Comparison of ENCODE assay signal across 8 cellular contexts in genomic region chr19:24086974-24087595, GRCh38. TPM values are rescaled to one million over a fixed set of nuclear protein-coding genes. Genes with fewer than 3 reads are reported as not detected.
DNase-seq lines count a peak whose midpoint lies in the region; ATAC-seq and TF ChIP-seq lines count a peak whose summit lies in the region.

Gene ZNF254 (plus strand): TSS chr19:24087187. CDS start chr19:24087308, 121 bp downstream.

- H3K4me1 ChIP-seq in adrenal gland (replicated peaks in 1 of 2) (peaks cover 0 to 13% of the 10 kb centered on the region in 2 donors), heart right ventricle (peaks cover 5 to 24% (median 16%) of the 10 kb centered on the region in 9 donors), transverse colon (peaks cover 0 to 11% (median 8%) of the 10 kb centered on the region in 4 donors)

- WGBS in adrenal gland, 4 donors, result 0% methylated on average over 2 to 23 of the region's 23 CpGs
- 0 to 1% methylated on average over 23 of the region's 23 CpGs for WGBS in heart right ventricle, 2 donors
- WGBS in transverse colon (ENCODE audit: low coverage in 1 of 2), 2 donors, result 6 to 17% methylated on average over 1 to 21 of the region's 23 CpGs

- peak within 1 kb of the TSS; percentile 54 to 85 (median 71) for H3K4me3 ChIP-seq in adrenal gland
- H3K4me3 ChIP-seq in heart right ventricle, result peak within 1 kb of the TSS; percentile 55 to 92 (median 72)
- H3K4me3 ChIP-seq in transverse colon, result peak within 1 kb of the TSS; percentile 47 to 78 (median 64)

- TF ChIP-seq CTCF in adrenal gland (IDR thresholded peaks at IDR 0.05), result peak in 1 of 6 experiments; percentile 19
- TF ChIP-seq CTCF in heart right ventricle (IDR thresholded peaks at IDR 0.05), result no peak
- peak in 2 of 5 experiments; percentile 12 to 16 for TF ChIP-seq CTCF in transverse colon (IDR thresholded peaks at IDR 0.05)

- no peaks in the 10 kb centered on the region for H3K27me3 ChIP-seq in adrenal gland
- H3K27me3 ChIP-seq in heart right ventricle, result no peaks in the 10 kb centered on the region
- H3K27me3 ChIP-seq in transverse colon, result no peaks in the 10 kb centered on the region

- H3K9me3 ChIP-seq in adrenal gland (replicated peaks in 1 of 3), result no peaks in the 10 kb centered on the region
- H3K9me3 ChIP-seq in heart right ventricle, result peaks cover 0 to 6% (median 0%) of the 10 kb centered on the region in 11 donors
- H3K9me3 ChIP-seq in transverse colon, result no peaks in the 10 kb centered on the region

- TF ChIP-seq POLR2A in adrenal gland (IDR thresholded peaks at IDR 0.05) (peak; percentile 85 to 91), transverse colon (IDR thresholded peaks at IDR 0.05) (peak; percentile 87)

- TF ChIP-seq EP300 in transverse colon (IDR thresholded peaks at IDR 0.05; ENCODE audit: low read depth), result no peak

- H3K36me3 ChIP-seq in adrenal gland (replicated peaks in 1 of 2), result no peaks in the 10 kb centered on the region
- peaks cover 0 to 8% (median 0%) of the 10 kb centered on the region in 9 donors for H3K36me3 ChIP-seq in heart right ventricle
- H3K36me3 ChIP-seq in transverse colon, result peaks cover 0 to 4% (median 1%) of the 10 kb centered on the region in 4 donors

- ATAC-seq in GM21528 (IDR thresholded peaks at IDR 0.05; ENCODE audit: low FRiP score, unreplicated experiment) (peak; percentile 99), heart right ventricle (peak; percentile 98 to 100 (median 100))

- intact Hi-C loops in adrenal gland (cut with DNase I) (no loop called here), heart right ventricle (cut with DNase I) (loop anchor here in 2 of 10 donors (5.0 to 10.0 kb wide), 2 partner anchors 55 to 692 kb away; partner anchors contain the start of gene ZNF91 (in 1 of the 2)), transverse colon (cut with DNase I; ENCODE audit: low total_unique reads) (loop anchor here (10.0 kb wide), 1 partner anchor 1562 kb away; no protein-coding TSS in a partner anchor)

- in situ Hi-C loops in transverse colon (cut with MboI; ENCODE audit: low pct_ligation_motif_present in 1 of 4, low pct_unique_long_range_greater_than_20kb in 1 of 4, low sequenced_read_pairs in 3 of 4), result no loop called here

- DNase-seq in D341Med (ENCODE audit: low spot score), result peak; percentile 86
- DNase-seq in KG1 (lab: John Stamatoyannopoulos, UW), result peak; percentile 75
- DNase-seq in SW480 (ENCODE audit: low spot score), result peak; percentile 76
- peak; percentile 90 to 98 (median 95) for DNase-seq in adrenal gland
- peak; percentile 85 to 96 for DNase-seq in heart right ventricle
- DNase-seq in pons (ENCODE audit: low spot score), result peak; percentile 98
- DNase-seq in transverse colon, result peak; percentile 89

- H3K27ac ChIP-seq in adrenal gland (peak within 1 kb of the TSS in 4 of 5 donors; percentile 59 to 90 (median 86)), heart right ventricle (peak within 1 kb of the TSS; percentile 70 to 98 (median 91)), transverse colon (peak within 1 kb of the TSS; percentile 81 to 89 (median 86))

RNA-seq across cellular contexts. Expression of gene ZNF254, which starts in this region (rescaled TPM):
- total RNA-seq in adrenal gland (10 to 100 TPM in 7 of 8 donors, 1 to 10 TPM in 1; 7.2 to 21.3 (median 16.5) TPM), heart right ventricle (10 to 100 TPM in 7 of 10 donors, 1 to 10 TPM in 3; 7.2 to 14.5 (median 11.7) TPM), transverse colon (10 to 100 TPM in 3 of 4 donors, 1 to 10 TPM in 1; 5.2 to 25.1 (median 21.4) TPM)
- polyA plus RNA-seq in adrenal gland (10 to 100 TPM in 1 of 3 donors, 1 to 10 TPM in 2; 3.9 to 16.3 (median 5.9) TPM), heart right ventricle (1 to 10 TPM; 2.3 to 7.1 TPM)

Comparison
In these comparisons a context has a peak if more than half of its experiments do, and no peak if none do; other contexts are left out.
1. Peak in every context shown above with its lines: DNase-seq, ATAC-seq, H3K4me3 ChIP-seq and H3K27ac ChIP-seq.